9 cellular contexts compared by ENCODE assay signal in genomic region chr19:46748325-46749109, GRCh38. TPM values are rescaled to one million over a fixed set of nuclear protein-coding genes. Genes with fewer than 3 reads are reported as not detected.
DNase-seq lines count a peak whose midpoint lies in the region; ATAC-seq and TF ChIP-seq lines count a peak whose summit lies in the region.
"Had no signal": no experiment of that assay in that cellular context is flagged by ENCODE, and none has a peak within 500 bp of the region (broad histone marks: within the 10 kb centered on the region; RNA-seq: fewer than 3 reads in every experiment).

No MANE protein-coding gene starts in this region.

- no peak overlapping the region for H3K4me3 ChIP-seq in SU-DHL-6 (ENCODE audit: insufficient read depth, low read length, poor library complexity, severe bottlenecking)
- H3K4me3 ChIP-seq: skin epidermis had no signal

- H3K9me3 ChIP-seq in SU-DHL-6 (ENCODE audit: insufficient read depth, low read length) = no peaks in the 10 kb centered on the region

- peaks cover 30% of the 10 kb centered on the region for H3K79me2 ChIP-seq in SU-DHL-6 (ENCODE audit: insufficient read depth, low read length)

- TF ChIP-seq CTCF in SU-DHL-6 (IDR thresholded peaks at IDR 0.05; ENCODE audit: insufficient read depth, low read length, poor library complexity, severe bottlenecking) = peak; percentile 92

- CTCF ChIA-PET in HEK293T (lab: Yijun Ruan, JAX) = no interaction called here

- H3F3A ChIP-seq in SU-DHL-6 (ENCODE audit: insufficient read depth) = peaks cover 5% of the 10 kb centered on the region; the same call in 1 of the 2 replicates

- DNase-seq in AG20443 (ENCODE audit: low spot score) = peak; percentile 67
- DNase-seq in HEK293T (ENCODE audit: extremely low spot score) = peak; percentile 64
- DNase-seq in activated naive CD4-positive, alpha-beta T cell treated with anti-CD3 and anti-CD28 coated beads, Interleukin-2, amount 50 U/mL, for 72 hours (ENCODE audit: low spot score in 2 of 2) = peak in 1 of 2 donors; percentile 86
- peak; percentile 81 for DNase-seq in left ventricle myocardium superior
- peak; percentile 73 to 75 for DNase-seq in stimulated activated CD4-positive, alpha-beta T cell treated with anti-CD3 and anti-CD28 coated beads, Interleukin-1b, Interleukin-23, amount 100 ng/mL, for 4 hours (ENCODE audit: low read depth in 2 of 2)
- no peak for DNase-seq in SKM-1 treated with dmso at 0.1 percent for 144 hours (lab: John Stamatoyannopoulos, UW; ENCODE audit: unreplicated experiment)
- DNase-seq in NCI-H774 (lab: John Stamatoyannopoulos, UW) = no peak

- H3K9me2 ChIP-seq in SU-DHL-6 (replicated peaks; ENCODE audit: insufficient read depth, low read length) = no peaks in the 10 kb centered on the region

- H3K27me3 ChIP-seq in SU-DHL-6 (ENCODE audit: low read length) = no peaks in the 10 kb centered on the region

- POLR2A ChIA-PET in HEK293T (lab: Yijun Ruan, JAX) = no interaction called here

- intact Hi-C loops in left ventricle myocardium superior (cut with micrococcal nuclease) = no loop called here

- ATAC-seq in activated naive CD4-positive, alpha-beta T cell treated with anti-CD3 and anti-CD28 coated beads, Interleukin-2, amount 50 U/mL, for 72 hours = peak in 1 of 2 donors; percentile 30
- ATAC-seq in left ventricle myocardium superior = no peak

- H3K27ac ChIP-seq in SU-DHL-6 (ENCODE audit: low read depth, low read length) = no peak overlapping the region

- no peaks in the 10 kb centered on the region; the same call in 1 of the 2 replicates for H4K20me1 ChIP-seq in SU-DHL-6 (ENCODE audit: low read depth, low read length)

- H3K9ac ChIP-seq in SU-DHL-6 (ENCODE audit: low read length) = no peak overlapping the region

- H3K9me3 Mint-ChIP-seq in activated naive CD4-positive, alpha-beta T cell treated with anti-CD3 and anti-CD28 coated beads, Interleukin-2, amount 50 U/mL, for 72 hours = no peaks in the 10 kb centered on the region

- peak overlapping the region; percentile 22 to 85 for H3K27ac Mint-ChIP-seq in activated naive CD4-positive, alpha-beta T cell treated with anti-CD3 and anti-CD28 coated beads, Interleukin-2, amount 50 U/mL, for 72 hours

- H2AFZ ChIP-seq in SU-DHL-6 (ENCODE audit: low read depth, low read length, severe bottlenecking) = no peak overlapping the region

- peaks cover 12 to 13% of the 10 kb centered on the region in 2 donors for H3K36me3 Mint-ChIP-seq in activated naive CD4-positive, alpha-beta T cell treated with anti-CD3 and anti-CD28 coated beads, Interleukin-2, amount 50 U/mL, for 72 hours

- H3K36me3 ChIP-seq in SU-DHL-6 (ENCODE audit: low read length) = no peaks in the 10 kb centered on the region

- H3K4me2 ChIP-seq in SU-DHL-6 (ENCODE audit: low read depth, low read length, poor library complexity, severe bottlenecking) = no peak overlapping the region

TF ChIP-seq in HEK293T, 16 proteins besides CTCF, POLR2A, EP300 and RAD21:
- TF ChIP-seq ELF4 (IDR thresholded peaks at IDR 0.05) = no peak
- no peak for TF ChIP-seq FOXM1 (IDR thresholded peaks at IDR 0.05; ENCODE audit: borderline replicate concordance)
- no peak for TF ChIP-seq HDGF (IDR thresholded peaks at IDR 0.05; ENCODE audit: borderline replicate concordance)
- TF ChIP-seq CTBP1 (IDR thresholded peaks at IDR 0.05; ENCODE audit: borderline replicate concordance) = no peak
- no peak for TF ChIP-seq LEF1 (IDR thresholded peaks at IDR 0.05; ENCODE audit: borderline replicate concordance)
- TF ChIP-seq, protein P1, sequence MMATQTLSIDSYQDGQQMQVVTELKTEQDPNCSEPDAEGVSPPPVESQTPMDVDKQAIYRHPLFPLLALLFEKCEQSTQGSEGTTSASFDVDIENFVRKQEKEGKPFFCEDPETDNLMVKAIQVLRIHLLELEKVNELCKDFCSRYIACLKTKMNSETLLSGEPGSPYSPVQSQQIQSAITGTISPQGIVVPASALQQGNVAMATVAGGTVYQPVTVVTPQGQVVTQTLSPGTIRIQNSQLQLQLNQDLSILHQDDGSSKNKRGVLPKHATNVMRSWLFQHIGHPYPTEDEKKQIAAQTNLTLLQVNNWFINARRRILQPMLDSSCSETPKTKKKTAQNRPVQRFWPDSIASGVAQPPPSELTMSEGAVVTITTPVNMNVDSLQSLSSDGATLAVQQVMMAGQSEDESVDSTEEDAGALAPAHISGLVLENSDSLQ (IDR thresholded peaks at IDR 0.05) = no peak

RNA-seq across cellular contexts. Expression of gene STRN4, which starts 2.3 kb away (rescaled TPM):
- total RNA-seq in activated naive CD4-positive, alpha-beta T cell treated with anti-CD3 and anti-CD28 coated beads, Interleukin-2, amount 50 U/mL, for 72 hours = 100 to 1,000 TPM in 1 of 2 donors, 10 to 100 TPM in 1; 67.3 to 117 TPM
- 49.0 TPM for total RNA-seq in left ventricle myocardium superior

RNA-seq across cellular contexts. Expression of gene FKRP, which starts 2.7 kb away (rescaled TPM):
- total RNA-seq in activated naive CD4-positive, alpha-beta T cell treated with anti-CD3 and anti-CD28 coated beads, Interleukin-2, amount 50 U/mL, for 72 hours = 1 to 10 TPM; 2.8 to 9.7 TPM
- total RNA-seq in left ventricle myocardium superior = 15.3 TPM

RNA-seq across cellular contexts. Expression of gene PRKD2, which starts 31.6 kb away (rescaled TPM):
- total RNA-seq in activated naive CD4-positive, alpha-beta T cell treated with anti-CD3 and anti-CD28 coated beads, Interleukin-2, amount 50 U/mL, for 72 hours = 100 to 1,000 TPM in 1 of 2 donors, 10 to 100 TPM in 1; 76.8 to 129 TPM
- total RNA-seq in left ventricle myocardium superior = 9.3 TPM

RNA-seq across cellular contexts. Expression of gene SLC1A5, which starts 39.9 kb away (rescaled TPM):
- total RNA-seq in activated naive CD4-positive, alpha-beta T cell treated with anti-CD3 and anti-CD28 coated beads, Interleukin-2, amount 50 U/mL, for 72 hours = 100 to 1,000 TPM in 1 of 2 donors, 10 to 100 TPM in 1; 99.3 to 159 TPM
- total RNA-seq in left ventricle myocardium superior = 6.9 TPM

Comparison
In these comparisons a context has a peak if more than half of its experiments do, and no peak if none do; other contexts are left out.
1. DNase-seq: peak in AG20443 (single experiment), HEK293T (single experiment), left ventricle myocardium superior (single experiment) and stimulated activated CD4-positive, alpha-beta T cell treated with anti-CD3 and anti-CD28 coated beads, Interleukin-1b, Interleukin-23, amount 100 ng/mL, for 4 hours (2 of 2); none in SKM-1 treated with dmso at 0.1 percent for 144 hours (single experiment) and NCI-H774 (single experiment).